ENCODE assay signal across 17 cellular contexts in the genomic region with DNA sequence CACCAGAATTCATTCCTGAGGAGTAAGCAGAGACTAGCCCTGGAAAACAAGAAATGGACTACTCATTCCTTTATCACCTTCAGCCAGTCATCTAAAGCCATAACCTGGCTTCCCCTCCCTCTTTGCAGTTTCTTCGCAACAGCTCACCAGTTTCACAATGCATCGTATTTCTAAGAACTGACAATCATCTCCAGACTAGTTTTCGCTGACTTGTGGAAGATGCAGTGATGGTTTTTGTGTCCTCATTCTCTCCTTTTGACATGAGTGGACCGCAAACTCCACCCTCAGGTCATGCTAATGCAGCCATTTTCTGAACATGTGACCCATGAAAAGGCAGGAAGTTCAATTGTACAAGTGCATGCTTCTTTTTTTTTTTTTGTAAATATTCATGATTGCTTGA.
A peak's percentile ranks its signal among the peaks of the same experiment; 100 is the strongest.
DNase-seq lines count a peak whose midpoint lies in the region; ATAC-seq, FAIRE-seq and TF ChIP-seq lines count a peak whose summit lies in the region.
"Had no signal": no experiment of that assay in that cellular context is flagged by ENCODE, and none has a peak within 500 bp of the region (broad histone marks: within the 10 kb centered on the region; RNA-seq: fewer than 3 reads in every experiment).

No MANE protein-coding gene starts in this region.

- H2AFZ ChIP-seq in HCT116 (ENCODE audit: low read depth, low read length, poor library complexity, severe bottlenecking), result peak overlapping the region; percentile 58
- H2AFZ ChIP-seq in GM12878 (ENCODE audit: control insufficient read depth, low read depth, low read length), result no peak overlapping the region
- peak overlapping the region; percentile 49 for H2AFZ ChIP-seq in neuronal stem cell (ENCODE audit: low read length)

- no peak overlapping the region for H2BK12ac ChIP-seq in neuronal stem cell (ENCODE audit: low read length)

- H4K8ac ChIP-seq in neuronal stem cell (ENCODE audit: low read depth, low read length), result no peak overlapping the region

- no peak overlapping the region for H3K23ac ChIP-seq in neuronal stem cell (ENCODE audit: low read depth, low read length, poor library complexity)

- H3K27ac ChIP-seq in HCT116 (ENCODE audit: low read depth, low read length) (no peak overlapping the region), GM12878 (ENCODE audit: control insufficient read depth, insufficient read depth) (no peak overlapping the region), neuronal stem cell (replicated peaks; ENCODE audit: low read length) (no peak overlapping the region)

- TF ChIP-seq RAD21 in HCT116 (IDR thresholded peaks at IDR 0.05; ENCODE audit: low read depth), result no peak
- no peak for TF ChIP-seq RAD21 in GM12878 (IDR thresholded peaks at IDR 0.05; ENCODE audit: insufficient read depth, low read depth, low read length)

- intact Hi-C loops in HCT116 (cut with micrococcal nuclease) (no loop called here), GM12878 (cut with micrococcal nuclease; ENCODE audit: unreplicated experiment) (no loop called here)

- H3K4me2 ChIP-seq in HCT116 (ENCODE audit: low read length) (no peak overlapping the region), GM12878 (ENCODE audit: control insufficient read depth, insufficient read depth) (no peak overlapping the region), neuronal stem cell (ENCODE audit: insufficient read depth, low read length, poor library complexity, severe bottlenecking) (no peak overlapping the region)

- no peaks in the 10 kb centered on the region for H4K20me1 ChIP-seq in HCT116 (ENCODE audit: insufficient read depth)
- no peaks in the 10 kb centered on the region for H4K20me1 ChIP-seq in GM12878 (ENCODE audit: control insufficient read depth, insufficient read depth)

- no peak for TF ChIP-seq EP300 in GM12878 (IDR thresholded peaks at IDR 0.05; ENCODE audit: borderline replicate concordance in 1 of 2, control insufficient read depth in 1 of 2, low read depth in 2 of 2, low read length in 2 of 2)

- no peak overlapping the region for H4K91ac ChIP-seq in neuronal stem cell (ENCODE audit: low read depth, low read length, poor library complexity)

- SMC1A ChIA-PET in GM12878 (lab: Charles Lee; ENCODE audit: uncharacterized antibody, unreplicated experiment), result no interaction called here

- H2AK5ac ChIP-seq in neuronal stem cell (ENCODE audit: low read depth, low read length), result no peak overlapping the region

- H3K18ac ChIP-seq in neuronal stem cell (ENCODE audit: low read length), result no peak overlapping the region

- 3% methylated on average over 3 of the region's 4 CpGs for WGBS in GM12878 (ENCODE audit: insufficient coverage, insufficient replicate concordance, low lambda C conversion rate, missing lambda C conversion rate)
- WGBS in neuronal stem cell (ENCODE audit: extremely low coverage in 2 of 2, insufficient read length in 2 of 2, insufficient replicate concordance in 1 of 2), 2 donors, result no CpG with 5 or more reads among the region's 4 CpGs

- H3K4me3 ChIP-seq in HCT116 (replicated peaks in 1 of 2; ENCODE audit: low read depth in 1 of 2, low read length in 2 of 2) (no peak overlapping the region), GM12878 (no peak overlapping the region), neuronal stem cell (ENCODE audit: low read length in 2 of 2) (no peak overlapping the region)

- DNase-seq in HCT116 (ENCODE audit: low read depth, low spot score), result no peak
- DNase-seq in MV-4-11 (lab: John Stamatoyannopoulos, UW), result peak; percentile 63
- no peak for DNase-seq in GM12878 (ENCODE audit: low read depth, low spot score)
- DNase-seq in neuronal stem cell (ENCODE audit: low spot score), result no peak
- no peak for DNase-seq in NCI-H82 treated with DMSO at 0.1 percent for 48 hours (lab: John Stamatoyannopoulos, UW; ENCODE audit: unreplicated experiment)
- DNase-seq: BE2C, EL, GF-D8, GOT3, IMR-90, NCI-H1092, NCI-H1436 treated with DMSO at 0.1 percent for 48 hours, NCI-H1930, NCI-H69, Right ventricle myocardium superior had no signal

- FAIRE-seq in GM12878 (lab: Jason Lieb, UNC), result no peak

- H2BK5ac ChIP-seq in neuronal stem cell (ENCODE audit: low read length), result no peak overlapping the region

- no peaks in the 10 kb centered on the region for H3K9me2 ChIP-seq in HCT116 (ENCODE audit: insufficient read depth)

- no peak overlapping the region for H2BK120ac ChIP-seq in neuronal stem cell (ENCODE audit: low read depth, low read length)

- H3K79me1 ChIP-seq in neuronal stem cell (ENCODE audit: low read depth, low read length), result no peaks in the 10 kb centered on the region

- CTCF ChIA-PET in HCT116 (lab: Charles Lee) (no interaction called here), GM12878 (lab: Yijun Ruan, JAX) (no interaction called here)

- no peak overlapping the region for H3K9ac ChIP-seq in HCT116 (ENCODE audit: low read length)
- H3K9ac ChIP-seq in GM12878 (ENCODE audit: control insufficient read depth, insufficient read depth, low read length), result no peak overlapping the region
- H3K9ac ChIP-seq in neuronal stem cell (ENCODE audit: low read depth, low read length, poor library complexity), result no peak overlapping the region

- H3K4ac ChIP-seq in neuronal stem cell (ENCODE audit: low read length), result no peak overlapping the region

- no peaks in the 10 kb centered on the region for H3K36me3 ChIP-seq in HCT116 (ENCODE audit: control insufficient read depth in 1 of 2, insufficient read depth in 2 of 2, low read length in 2 of 2)
- H3K36me3 ChIP-seq in GM12878 (ENCODE audit: control insufficient read depth in 2 of 2, insufficient read depth in 2 of 2, low read length in 1 of 2), result no peaks in the 10 kb centered on the region
- no peaks in the 10 kb centered on the region for H3K36me3 ChIP-seq in neuronal stem cell (replicated peaks in 1 of 2; ENCODE audit: control insufficient read depth in 2 of 2, insufficient read depth in 2 of 2, low read length in 2 of 2)
- H3K36me3 ChIP-seq: BE2C had no signal

- in situ Hi-C loops in GM12878 (cut with MboI), result no loop called here

- POLR2A ChIA-PET in HCT116 (lab: Charles Lee) (no interaction called here), GM12878 (lab: Charles Lee) (no interaction called here)

- no peak overlapping the region for H3K14ac ChIP-seq in neuronal stem cell (ENCODE audit: low read length)

- ATAC-seq in HCT116 (no peak), GM12878 (peak; percentile 20; the same call in 2 of the 3 replicates), GM18511 (IDR thresholded peaks at IDR 0.05; ENCODE audit: unreplicated experiment) (no peak), GM21723 (IDR thresholded peaks at IDR 0.05; ENCODE audit: unreplicated experiment) (no peak)

- H3K4me1 ChIP-seq in HCT116 (ENCODE audit: control insufficient read depth in 1 of 2, insufficient read depth in 2 of 2, low read length in 2 of 2), result no peaks in the 10 kb centered on the region
- no peaks in the 10 kb centered on the region for H3K4me1 ChIP-seq in GM12878 (ENCODE audit: control insufficient read depth, insufficient read depth, low read length)
- H3K4me1 ChIP-seq in neuronal stem cell (ENCODE audit: control insufficient read depth in 2 of 2, insufficient read depth in 1 of 2, low read depth in 1 of 2, low read length in 2 of 2), result no peaks in the 10 kb centered on the region
- H3K4me1 ChIP-seq: BE2C had no signal

- TF ChIP-seq CTCF in HCT116 (IDR thresholded peaks at IDR 0.05 in 2 of 3, conservative IDR thresholded peaks at IDR 0.05 in 1 of 3; ENCODE audit: borderline replicate concordance in 1 of 3, insufficient read depth in 1 of 3, low read depth in 2 of 3, low read length in 2 of 3) (no peak), GM12878 (IDR thresholded peaks at IDR 0.05 in 2 of 3, conservative IDR thresholded peaks at IDR 0.05 in 1 of 3; ENCODE audit: control insufficient read depth in 2 of 3, extremely low read depth in 1 of 3, insufficient read depth in 1 of 3, low read depth in 3 of 3, low read length in 3 of 3) (no peak)

- RAD21 ChIA-PET in HCT116 (lab: Charles Lee; ENCODE audit: low non-redundant PET in 1 of 2, low total read pairs in 2 of 2, uncharacterized antibody in 2 of 2, unreplicated experiment in 2 of 2), result no interaction called here
- RAD21 ChIA-PET in GM12878 (lab: Charles Lee; ENCODE audit: unreplicated experiment), result no interaction called here

- H3K27me3 ChIP-seq in HCT116 (ENCODE audit: insufficient read depth, low read length) (no peaks in the 10 kb centered on the region), GM12878 (replicated peaks in 1 of 2; ENCODE audit: control insufficient read depth in 2 of 2, insufficient read depth in 2 of 2, low read length in 1 of 2) (no peaks in the 10 kb centered on the region), neuronal stem cell (ENCODE audit: control insufficient read depth in 3 of 3, insufficient read depth in 3 of 3, low read depth in 1 of 3, low read length in 3 of 3) (no peaks in the 10 kb centered on the region)
- H3K27me3 ChIP-seq: BE2C had no signal

- no peak for TF ChIP-seq POLR2A in HCT116 (IDR thresholded peaks at IDR 0.05; ENCODE audit: borderline replicate concordance, extremely low read depth, insufficient read depth, insufficient read length)
- no peak for TF ChIP-seq POLR2A in GM12878 (IDR thresholded peaks at IDR 0.05; ENCODE audit: low read depth, low read length)

- H3K9me3 ChIP-seq in HCT116 (ENCODE audit: control insufficient read depth in 1 of 2, insufficient read depth in 1 of 2, low read depth in 1 of 2, low read length in 2 of 2) (no peaks in the 10 kb centered on the region), GM12878 (replicated peaks; ENCODE audit: control insufficient read depth, insufficient read depth, low read length) (no peaks in the 10 kb centered on the region), neuronal stem cell (replicated peaks in 1 of 2; ENCODE audit: control insufficient read depth in 2 of 2, insufficient read depth in 1 of 2, low read depth in 1 of 2, low read length in 2 of 2) (no peaks in the 10 kb centered on the region)
- H3K9me3 ChIP-seq: BE2C had no signal

- no peaks in the 10 kb centered on the region for H3K79me2 ChIP-seq in HCT116 (ENCODE audit: insufficient read depth, low read length)
- no peaks in the 10 kb centered on the region for H3K79me2 ChIP-seq in GM12878 (ENCODE audit: control insufficient read depth, insufficient read depth, low read length)

- no peak overlapping the region for H2BK15ac ChIP-seq in neuronal stem cell (ENCODE audit: low read length)

- BruUV-seq in HCT116 (replicated peaks; lab: Mats Ljungman, UMichigan) (no TSS peak), GM12878 (replicated peaks; lab: Mats Ljungman, UMichigan) (no TSS peak)

TF ChIP-seq in HCT116, 20 proteins besides CTCF, POLR2A, EP300 and RAD21 (continues in another document):
- no peak for TF ChIP-seq FOSL1 (IDR thresholded peaks at IDR 0.05; ENCODE audit: low read depth)
- TF ChIP-seq, protein P1, sequence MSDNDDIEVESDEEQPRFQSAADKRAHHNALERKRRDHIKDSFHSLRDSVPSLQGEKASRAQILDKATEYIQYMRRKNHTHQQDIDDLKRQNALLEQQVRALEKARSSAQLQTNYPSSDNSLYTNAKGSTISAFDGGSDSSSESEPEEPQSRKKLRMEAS (IDR thresholded peaks at IDR 0.05), result no peak

TF ChIP-seq in GM12878, 131 proteins besides CTCF, POLR2A, EP300 and RAD21 (continues in another document):
- no peak for TF ChIP-seq ZNF24 (IDR thresholded peaks at IDR 0.05)
- TF ChIP-seq SPI1 (IDR thresholded peaks at IDR 0.05; ENCODE audit: borderline replicate concordance, insufficient read depth, low read depth, low read length), result no peak
- TF ChIP-seq BRCA1 (IDR thresholded peaks at IDR 0.05; ENCODE audit: low read depth, low read length), result no peak
